8 cellular contexts compared by ENCODE assay signal in genomic region chr12:130026608-130027176, GRCh38.
DNase-seq lines count a peak whose midpoint lies in the region; ATAC-seq, FAIRE-seq and TF ChIP-seq lines count a peak whose summit lies in the region.

No MANE protein-coding gene starts in this region.

- H3K4me1 ChIP-seq in SK-N-SH (ENCODE audit: control insufficient read depth in 1 of 2, insufficient read depth in 2 of 2, low read depth in 1 of 2, low read length in 1 of 2) (no peaks in the 10 kb centered on the region), MM.1S (ENCODE audit: low read length) (no peaks in the 10 kb centered on the region), kidney (ENCODE audit: control insufficient read depth in 1 of 2, insufficient read depth in 1 of 2, low read depth in 1 of 2, low read length in 2 of 2) (no peaks in the 10 kb centered on the region)

- no peak overlapping the region for H3K4me3 Mint-ChIP-seq in type B pancreatic cell

- H4K20me1 ChIP-seq in SK-N-SH (ENCODE audit: insufficient read depth) (no peaks in the 10 kb centered on the region), MM.1S (ENCODE audit: insufficient read depth, low read length) (no peaks in the 10 kb centered on the region)

- no peak overlapping the region for H2AFZ ChIP-seq in SK-N-SH (ENCODE audit: low read depth)
- H2AFZ ChIP-seq in MM.1S (ENCODE audit: low read length) = no peak overlapping the region

- DNase-seq in SK-N-SH (peak; percentile 67), MM.1S (peak; percentile 17), kidney (no peak), type B pancreatic cell (ENCODE audit: extremely low spot score, unreplicated experiment) (no peak), NCI-H1694 (lab: John Stamatoyannopoulos, UW) (no peak)
- DNase-seq in activated CD4-positive, alpha-beta T cell treated with anti-CD3 and anti-CD28 coated beads, Interleukin-2, amount 50 U/mL, for 48 hours = peak; percentile 36 to 50

- H3K4me3 ChIP-seq in SK-N-SH (ENCODE audit: low read depth in 2 of 2, low read length in 1 of 2) = no peak overlapping the region
- no peak overlapping the region for H3K4me3 ChIP-seq in MM.1S (ENCODE audit: low read length)
- no peak overlapping the region for H3K4me3 ChIP-seq in kidney (ENCODE audit: low read length in 2 of 2)

- H3K9ac ChIP-seq in SK-N-SH (no peak overlapping the region), MM.1S (ENCODE audit: low read length) (no peak overlapping the region), kidney (ENCODE audit: low read length in 2 of 2) (no peak overlapping the region)

- no peaks in the 10 kb centered on the region for H3K9me3 ChIP-seq in SK-N-SH
- H3K9me3 ChIP-seq in MM.1S (replicated peaks; ENCODE audit: insufficient read depth, low read length) = no peaks in the 10 kb centered on the region
- no peaks in the 10 kb centered on the region for H3K9me3 ChIP-seq in kidney (ENCODE audit: control insufficient read depth in 1 of 2, low read length in 2 of 2)

- H3K4me1 Mint-ChIP-seq in type B pancreatic cell (ENCODE audit: unreplicated experiment) = no peaks in the 10 kb centered on the region

- H3F3A ChIP-seq in SK-N-SH (replicated peaks; ENCODE audit: insufficient read depth) (no peaks in the 10 kb centered on the region), MM.1S (ENCODE audit: insufficient read depth, low read length) (no peaks in the 10 kb centered on the region)

- H3K27me3 ChIP-seq in SK-N-SH (ENCODE audit: insufficient read depth) (no peaks in the 10 kb centered on the region), MM.1S (replicated peaks; ENCODE audit: insufficient read depth, low read length) (no peaks in the 10 kb centered on the region)

- no peaks in the 10 kb centered on the region for H3K9me3 Mint-ChIP-seq in type B pancreatic cell

- H3K36me3 ChIP-seq in SK-N-SH (replicated peaks in 1 of 2; ENCODE audit: control insufficient read depth in 1 of 2, insufficient read depth in 2 of 2, low read length in 1 of 2) (no peaks in the 10 kb centered on the region), MM.1S (replicated peaks; ENCODE audit: insufficient read depth, low read length) (no peaks in the 10 kb centered on the region), kidney (ENCODE audit: control insufficient read depth in 1 of 2, insufficient read depth in 2 of 2, low read length in 2 of 2) (no peaks in the 10 kb centered on the region)

- no peak overlapping the region for H3K4me2 ChIP-seq in SK-N-SH
- H3K4me2 ChIP-seq in MM.1S (ENCODE audit: low read depth, low read length) = no peak overlapping the region

- peak; percentile 40; the same call in 1 of the 2 replicates for TF ChIP-seq RAD21 in SK-N-SH (IDR thresholded peaks at IDR 0.05; ENCODE audit: low read length)

- H3K27me3 Mint-ChIP-seq in type B pancreatic cell = peaks cover 65% of the 10 kb centered on the region

- POLR2A ChIA-PET in SK-N-SH (lab: Yijun Ruan, JAX) = no interaction called here

- H3K27ac Mint-ChIP-seq in type B pancreatic cell = no peak overlapping the region

- ATAC-seq in SK-N-SH treated with all-trans-retinoic acid at 6 μM for 48 hours (no peak), HG02763 (IDR thresholded peaks at IDR 0.05; ENCODE audit: unreplicated experiment) (no peak)

- 26% methylated on average over 15 of the region's 15 CpGs for WGBS in SK-N-SH (ENCODE audit: low lambda C conversion rate)

- H3K9me2 ChIP-seq in SK-N-SH (no peaks in the 10 kb centered on the region), MM.1S (replicated peaks; ENCODE audit: insufficient read depth, low read length) (no peaks in the 10 kb centered on the region)

- no peaks in the 10 kb centered on the region for H3K36me3 Mint-ChIP-seq in type B pancreatic cell

- intact Hi-C loops in kidney (cut with DNase I) = no loop called here

- H3K79me2 ChIP-seq in SK-N-SH (ENCODE audit: insufficient read depth) (no peaks in the 10 kb centered on the region), MM.1S (ENCODE audit: low read length) (no peaks in the 10 kb centered on the region)

- no peak overlapping the region for H3K27ac ChIP-seq in SK-N-SH (ENCODE audit: low read depth in 2 of 2, low read length in 1 of 2)
- H3K27ac ChIP-seq in MM.1S (ENCODE audit: low read length) = no peak overlapping the region
- no peak overlapping the region for H3K27ac ChIP-seq in kidney (ENCODE audit: low read depth in 2 of 2, low read length in 2 of 2)

- no peak for TF ChIP-seq EP300 in SK-N-SH (IDR thresholded peaks at IDR 0.05; ENCODE audit: borderline replicate concordance in 1 of 2, low read depth in 1 of 2, low read length in 1 of 2)

- CTCF ChIA-PET in SK-N-SH (lab: Yijun Ruan, JAX) = interaction anchor here (0.7 to 6.5 kb wide), 44 partner anchors 9 to 790 kb away, joined by 3 to 105 read pairs (median 3); no protein-coding TSS in a partner anchor

- no peak for FAIRE-seq in kidney (lab: Jason Lieb, UNC)

- TF ChIP-seq CTCF in SK-N-SH (IDR thresholded peaks at IDR 0.05) = peak; percentile 47
- peak; percentile 47 for TF ChIP-seq CTCF in MM.1S (IDR thresholded peaks at IDR 0.05; ENCODE audit: low read length)
- TF ChIP-seq CTCF in kidney (IDR thresholded peaks at IDR 0.05; ENCODE audit: borderline replicate concordance, extremely low read depth, insufficient read depth) = peak; percentile 60
- peak; percentile 83 for TF ChIP-seq CTCF in type B pancreatic cell (conservative IDR thresholded peaks at IDR 0.05)

TF ChIP-seq in SK-N-SH, 30 proteins besides CTCF, POLR2A, EP300 and RAD21 (continues in another document):
- TF ChIP-seq ELF1 (IDR thresholded peaks at IDR 0.05) (no peak), SMC3 (IDR thresholded peaks at IDR 0.05; ENCODE audit: low read depth, low read length) (no peak), GATA2 (CRISPR knock-in tag; IDR thresholded peaks at IDR 0.05) (no peak), FOXJ3 (CRISPR knock-in tag; IDR thresholded peaks at IDR 0.05) (no peak), USF2 (IDR thresholded peaks at IDR 0.05; ENCODE audit: borderline replicate concordance, low read depth, low read length) (no peak), EZH2phosphoT487 (IDR thresholded peaks at IDR 0.05; ENCODE audit: borderline replicate concordance, low read depth) (no peak), RXRA (IDR thresholded peaks at IDR 0.05; ENCODE audit: borderline replicate concordance, low read depth) (no peak), TCF12 (IDR thresholded peaks at IDR 0.05) (no peak), GABPA (IDR thresholded peaks at IDR 0.05; ENCODE audit: low read depth) (no peak), FOSL2 (IDR thresholded peaks at IDR 0.05; ENCODE audit: borderline replicate concordance, low read depth) (no peak)
- TF ChIP-seq, protein P1, sequence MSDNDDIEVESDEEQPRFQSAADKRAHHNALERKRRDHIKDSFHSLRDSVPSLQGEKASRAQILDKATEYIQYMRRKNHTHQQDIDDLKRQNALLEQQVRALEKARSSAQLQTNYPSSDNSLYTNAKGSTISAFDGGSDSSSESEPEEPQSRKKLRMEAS (IDR thresholded peaks at IDR 0.05; ENCODE audit: low read depth) = no peak

TF ChIP-seq in SK-N-SH treated with all-trans-retinoic acid at 6 μM for 48 hours, 23 proteins besides CTCF, POLR2A, EP300 and RAD21 (continues in another document):
- TF ChIP-seq ZFP30 (CRISPR knock-in tag; IDR thresholded peaks at IDR 0.05) (no peak), ZNF8 (CRISPR knock-in tag; IDR thresholded peaks at IDR 0.05) (no peak), CSDC2 (CRISPR knock-in tag; IDR thresholded peaks at IDR 0.05) (no peak), SNAI2 (CRISPR knock-in tag; IDR thresholded peaks at IDR 0.05) (no peak), CSRNP3 (CRISPR knock-in tag; IDR thresholded peaks at IDR 0.05) (no peak), ARNTL (CRISPR knock-in tag; IDR thresholded peaks at IDR 0.05; ENCODE audit: borderline replicate concordance, low read depth) (no peak), ISL1 (CRISPR knock-in tag; IDR thresholded peaks at IDR 0.05) (no peak), ZNF565 (CRISPR knock-in tag; conservative IDR thresholded peaks at IDR 0.05; ENCODE audit: low read depth) (no peak), TOX (CRISPR knock-in tag; IDR thresholded peaks at IDR 0.05; ENCODE audit: borderline replicate concordance) (no peak), ZNF70 (CRISPR knock-in tag; IDR thresholded peaks at IDR 0.05) (no peak)
- TF ChIP-seq, protein P2, sequence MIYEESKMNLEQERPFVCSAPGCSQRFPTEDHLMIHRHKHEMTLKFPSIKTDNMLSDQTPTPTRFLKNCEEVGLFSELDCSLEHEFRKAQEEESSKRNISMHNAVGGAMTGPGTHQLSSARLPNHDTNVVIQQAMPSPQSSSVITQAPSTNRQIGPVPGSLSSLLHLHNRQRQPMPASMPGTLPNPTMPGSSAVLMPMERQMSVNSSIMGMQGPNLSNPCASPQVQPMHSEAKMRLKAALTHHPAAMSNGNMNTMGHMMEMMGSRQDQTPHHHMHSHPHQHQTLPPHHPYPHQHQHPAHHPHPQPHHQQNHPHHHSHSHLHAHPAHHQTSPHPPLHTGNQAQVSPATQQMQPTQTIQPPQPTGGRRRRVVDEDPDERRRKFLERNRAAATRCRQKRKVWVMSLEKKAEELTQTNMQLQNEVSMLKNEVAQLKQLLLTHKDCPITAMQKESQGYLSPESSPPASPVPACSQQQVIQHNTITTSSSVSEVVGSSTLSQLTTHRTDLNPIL (CRISPR knock-in tag; IDR thresholded peaks at IDR 0.05; ENCODE audit: low read depth) = no peak
- TF ChIP-seq, protein P3, sequence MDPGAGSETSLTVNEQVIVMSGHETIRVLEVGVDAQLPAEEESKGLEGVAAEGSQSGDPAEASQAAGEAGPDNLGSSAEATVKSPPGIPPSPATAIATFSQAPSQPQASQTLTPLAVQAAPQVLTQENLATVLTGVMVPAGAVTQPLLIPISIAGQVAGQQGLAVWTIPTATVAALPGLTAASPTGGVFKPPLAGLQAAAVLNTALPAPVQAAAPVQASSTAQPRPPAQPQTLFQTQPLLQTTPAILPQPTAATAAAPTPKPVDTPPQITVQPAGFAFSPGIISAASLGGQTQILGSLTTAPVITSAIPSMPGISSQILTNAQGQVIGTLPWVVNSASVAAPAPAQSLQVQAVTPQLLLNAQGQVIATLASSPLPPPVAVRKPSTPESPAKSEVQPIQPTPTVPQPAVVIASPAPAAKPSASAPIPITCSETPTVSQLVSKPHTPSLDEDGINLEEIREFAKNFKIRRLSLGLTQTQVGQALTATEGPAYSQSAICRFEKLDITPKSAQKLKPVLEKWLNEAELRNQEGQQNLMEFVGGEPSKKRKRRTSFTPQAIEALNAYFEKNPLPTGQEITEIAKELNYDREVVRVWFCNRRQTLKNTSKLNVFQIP (CRISPR knock-in tag; IDR thresholded peaks at IDR 0.05; ENCODE audit: borderline replicate concordance, low read depth) = no peak

Comparison
In these comparisons a context has a peak if more than half of its experiments do, and no peak if none do; other contexts are left out.
1. DNase-seq: peak in SK-N-SH (single experiment), MM.1S (single experiment) and activated CD4-positive, alpha-beta T cell treated with anti-CD3 and anti-CD28 coated beads, Interleukin-2, amount 50 U/mL, for 48 hours (2 of 2); none in kidney (single experiment), type B pancreatic cell (single experiment) and NCI-H1694 (single experiment).
2. Peak in every context shown above with its lines, with median percentiles within 50 percentile points of each other: CTCF ChIP-seq.